In the genomic region with DNA sequence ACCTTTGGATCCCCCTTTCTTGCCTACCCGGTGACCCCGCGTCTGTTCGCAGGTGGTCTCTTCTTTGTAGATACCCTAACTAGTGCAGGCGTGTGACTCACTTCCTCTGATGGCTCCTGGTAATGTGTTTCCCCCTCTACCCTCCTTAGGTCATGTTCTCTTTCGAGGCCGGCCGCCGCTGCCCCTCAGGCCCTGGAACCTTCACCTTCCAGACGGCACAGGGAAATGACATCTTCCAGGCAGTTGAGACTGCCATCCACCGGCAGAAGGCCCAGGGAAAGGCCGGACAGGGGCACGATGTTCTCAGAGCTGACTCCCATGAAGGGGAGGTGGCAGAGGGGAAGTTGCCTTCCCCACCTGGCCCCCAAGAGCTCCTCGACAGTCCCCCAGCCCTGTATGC, we compare ENCODE assay signal across 11 cellular contexts. TPM values are rescaled to one million over a fixed set of nuclear protein-coding genes. Genes with fewer than 3 reads are reported as not detected.
DNase-seq lines count a peak whose midpoint lies in the region; ATAC-seq and TF ChIP-seq lines count a peak whose summit lies in the region.
"Had no signal": no experiment of that assay in that cellular context is flagged by ENCODE, and none has a peak within 500 bp of the region (broad histone marks: within the 10 kb centered on the region; RNA-seq: fewer than 3 reads in every experiment).

No MANE protein-coding gene starts in this region.

- no peak for TF ChIP-seq CTCF in DOHH2 (IDR thresholded peaks at IDR 0.05; ENCODE audit: low read depth, low read length, poor library complexity, severe bottlenecking)

- no peak for ATAC-seq in effector memory CD8-positive, alpha-beta T cell (replicated peaks)
- ATAC-seq in left lobe of liver (no peak), left ventricle myocardium superior (no peak)
- ATAC-seq: gastroesophageal sphincter had no signal

- no peaks in the 10 kb centered on the region for H3F3A ChIP-seq in DOHH2 (ENCODE audit: control insufficient read depth, insufficient read depth)

- H4K20me1 ChIP-seq in DOHH2 (ENCODE audit: control insufficient read depth, insufficient read depth, low read depth, low read length) = no peaks in the 10 kb centered on the region; the same call in 1 of the 2 replicates

- H3K9me3 ChIP-seq in DOHH2 (ENCODE audit: control insufficient read depth, insufficient read depth, low read length) = no peaks in the 10 kb centered on the region
- H3K9me3 ChIP-seq: gastroesophageal sphincter had no signal

- no peak overlapping the region for H3K27ac ChIP-seq in DOHH2 (ENCODE audit: low read depth, low read length)
- peak overlapping the region in 14 of 21 experiments; percentile 5 to 90 (median 74) for H3K27ac ChIP-seq in skin epidermis
- H3K27ac ChIP-seq: PC-9 had no signal

- peaks cover 14 to 16% (median 14%) of the 10 kb centered on the region in 3 donors for H3K4me1 Mint-ChIP-seq in IgD-negative memory B cell
- H3K4me1 Mint-ChIP-seq in effector memory CD8-positive, alpha-beta T cell (ENCODE audit: low read depth in 2 of 2) = peaks cover 15 to 23% of the 10 kb centered on the region in 2 donors

- H3K4me2 ChIP-seq in DOHH2 (ENCODE audit: low read length) = peak overlapping the region; percentile 87; the same call in 1 of the 2 replicates

- DNase-seq in effector memory CD8-positive, alpha-beta T cell = no peak
- no peak for DNase-seq in left lobe of liver (ENCODE audit: low spot score)
- DNase-seq in left ventricle myocardium superior = no peak
- DNase-seq in NCI-H748 treated with DMSO at 0.1 percent for 48 hours (lab: John Stamatoyannopoulos, UW) = no peak
- DNase-seq: activated effector memory CD4-positive, alpha-beta T cell treated with anti-CD3 and anti-CD28 coated beads, Interleukin-2, amount 50 U/mL, for 16 hours; NCI-H187 treated with DMSO at 0.1 percent for 48 hours; PC-9 had no signal

- intact Hi-C loops in left ventricle myocardium superior (cut with micrococcal nuclease) = no loop called here

- H3K9me2 ChIP-seq in DOHH2 (replicated peaks; ENCODE audit: control insufficient read depth, low read length) = no peaks in the 10 kb centered on the region

- H3K36me3 Mint-ChIP-seq in IgD-negative memory B cell = peaks cover under 1% of the 10 kb centered on the region
- peaks cover 20% of the 10 kb centered on the region for H3K36me3 Mint-ChIP-seq in effector memory CD8-positive, alpha-beta T cell (ENCODE audit: insufficient read depth)

- peaks cover 28% of the 10 kb centered on the region for H3K4me1 ChIP-seq in DOHH2 (ENCODE audit: control insufficient read depth, low read length)

- H3K36me3 ChIP-seq in DOHH2 (ENCODE audit: control insufficient read depth, low read length) = peaks cover 13% of the 10 kb centered on the region

- peak overlapping the region; percentile 93 to 96 (median 95) for H3K4me3 Mint-ChIP-seq in IgD-negative memory B cell
- H3K4me3 Mint-ChIP-seq in effector memory CD8-positive, alpha-beta T cell = peak overlapping the region; percentile 84 to 88

- H3K9me3 Mint-ChIP-seq in IgD-negative memory B cell = no peaks in the 10 kb centered on the region
- no peaks in the 10 kb centered on the region for H3K9me3 Mint-ChIP-seq in effector memory CD8-positive, alpha-beta T cell

- peaks cover 5% of the 10 kb centered on the region for H3K27me3 Mint-ChIP-seq in IgD-negative memory B cell
- peaks cover 6 to 22% of the 10 kb centered on the region in 2 donors for H3K27me3 Mint-ChIP-seq in effector memory CD8-positive, alpha-beta T cell

- H3K27ac Mint-ChIP-seq in IgD-negative memory B cell = peak overlapping the region in 2 of 3 donors; percentile 73 to 87
- no peak overlapping the region for H3K27ac Mint-ChIP-seq in effector memory CD8-positive, alpha-beta T cell

- H3K79me2 ChIP-seq in DOHH2 (ENCODE audit: control insufficient read depth, low read length) = peaks cover 17% of the 10 kb centered on the region

- H3K4me3 ChIP-seq in DOHH2 (ENCODE audit: low read length) (no peak overlapping the region; the same call in 1 of the 2 replicates), skin epidermis (peak overlapping the region in 4 of 7 experiments; percentile 48 to 57 (median 52))

- H3K27me3 ChIP-seq in DOHH2 (ENCODE audit: control insufficient read depth, low read length) = peaks cover 13% of the 10 kb centered on the region

RNA-seq across cellular contexts. Expression of a gene that starts 1.6 kb away (rescaled TPM):
- 48.9 TPM for polyA plus RNA-seq in IgD-negative memory B cell
- total RNA-seq in left lobe of liver (2.8 TPM), left ventricle myocardium superior (4.4 TPM)

RNA-seq across cellular contexts. Expression of a gene that starts 2.4 kb away (rescaled TPM):
- 0.74 TPM for polyA plus RNA-seq in IgD-negative memory B cell
- 0.86 TPM for total RNA-seq in left lobe of liver
- 2.6 TPM for total RNA-seq in left ventricle myocardium superior

RNA-seq across cellular contexts. Expression of a gene that starts 26.4 kb away (rescaled TPM):
- 34.4 TPM for polyA plus RNA-seq in IgD-negative memory B cell
- total RNA-seq in left lobe of liver (11.7 TPM), left ventricle myocardium superior (28.5 TPM)

RNA-seq across cellular contexts. Expression of a gene that starts 26.7 kb away (rescaled TPM):
- 108 TPM for polyA plus RNA-seq in IgD-negative memory B cell
- total RNA-seq in left lobe of liver = 74.1 TPM
- total RNA-seq in left ventricle myocardium superior = 54.2 TPM

RNA-seq across cellular contexts. Expression of a gene that starts 30.1 kb away (rescaled TPM):
- polyA plus RNA-seq in IgD-negative memory B cell = 0.70 TPM
- total RNA-seq in left lobe of liver (0.23 TPM), left ventricle myocardium superior (not detected)
- total RNA-seq: gastroesophageal sphincter had no signal

Comparison
In these comparisons a context has a peak if more than half of its experiments do, and no peak if none do; other contexts are left out.
1. H3K27ac Mint-ChIP-seq: peak in IgD-negative memory B cell (2 of 3); none in effector memory CD8-positive, alpha-beta T cell (0 of 2).